11 cellular contexts compared by ENCODE assay signal in genomic region chr14:101248840-101249675, GRCh38.
"Had no signal": no experiment of that assay in that cellular context is flagged by ENCODE, and none has a peak within 500 bp of the region (broad histone marks: within the 10 kb centered on the region; RNA-seq: fewer than 3 reads in every experiment).

No MANE protein-coding gene starts in this region.

- H3K36me3 Mint-ChIP-seq: activated naive CD4-positive, alpha-beta T cell treated with anti-CD3 and anti-CD28 coated beads, Interleukin-2, amount 50 U/mL, for 72 hours; neural progenitor cell; stimulated activated effector memory CD8-positive, alpha-beta T cell treated with anti-CD3 and anti-CD28 coated beads, Interleukin-12 subunit alpha, Interleukin-12 subunit beta, amount 100 ng/mL, for 72 hours had no signal

- H3K4me3 Mint-ChIP-seq: neural progenitor cell; stimulated activated effector memory CD8-positive, alpha-beta T cell treated with anti-CD3 and anti-CD28 coated beads, Interleukin-12 subunit alpha, Interleukin-12 subunit beta, amount 100 ng/mL, for 72 hours had no signal

- H3K27ac ChIP-seq: breast epithelium, neural progenitor cell, transverse colon had no signal

- H3K27me3 ChIP-seq: neural progenitor cell, transverse colon had no signal

- H3K36me3 ChIP-seq: breast epithelium, neural progenitor cell, transverse colon had no signal

- H3K4me1 ChIP-seq: breast epithelium, neural progenitor cell, transverse colon had no signal

- DNase-seq: activated CD4-positive, alpha-beta T cell treated with anti-CD3 and anti-CD28 coated beads, Interleukin-2, amount 50 U/mL, for 4 hours; amygdala; foreskin melanocyte; SIG-M5; transverse colon had no signal

- H3K4me1 Mint-ChIP-seq: neural progenitor cell had no signal

- H3K9me3 ChIP-seq: breast epithelium, transverse colon had no signal

- H3K4me3 ChIP-seq: breast epithelium, neural progenitor cell, smooth muscle cell, transverse colon had no signal

- ATAC-seq: activated naive CD4-positive, alpha-beta T cell treated with anti-CD3 and anti-CD28 coated beads, Interleukin-2, amount 50 U/mL, for 72 hours; left lobe of liver; stimulated activated effector memory CD8-positive, alpha-beta T cell treated with anti-CD3 and anti-CD28 coated beads, Interleukin-12 subunit alpha, Interleukin-12 subunit beta, amount 100 ng/mL, for 72 hours had no signal

- H3K27ac Mint-ChIP-seq: activated naive CD4-positive, alpha-beta T cell treated with anti-CD3 and anti-CD28 coated beads, Interleukin-2, amount 50 U/mL, for 72 hours; neural progenitor cell; stimulated activated effector memory CD8-positive, alpha-beta T cell treated with anti-CD3 and anti-CD28 coated beads, Interleukin-12 subunit alpha, Interleukin-12 subunit beta, amount 100 ng/mL, for 72 hours had no signal

- H3K9me3 Mint-ChIP-seq: activated naive CD4-positive, alpha-beta T cell treated with anti-CD3 and anti-CD28 coated beads, Interleukin-2, amount 50 U/mL, for 72 hours; stimulated activated effector memory CD8-positive, alpha-beta T cell treated with anti-CD3 and anti-CD28 coated beads, Interleukin-12 subunit alpha, Interleukin-12 subunit beta, amount 100 ng/mL, for 72 hours had no signal
